In genomic region chr10:100000109-100000502, GRCh38 we compare ENCODE assay signal across 12 cellular contexts.
"Had no signal": no experiment of that assay in that cellular context is flagged by ENCODE, and none has a peak within 500 bp of the region (broad histone marks: within the 10 kb centered on the region; RNA-seq: fewer than 3 reads in every experiment).

No MANE protein-coding gene starts in this region.

- H3K4me3 ChIP-seq: heart left ventricle, left lung, right lobe of liver, upper lobe of right lung had no signal

- H3K27me3 ChIP-seq: foreskin keratinocyte, heart left ventricle, left lung, neutrophil, right lobe of liver, upper lobe of right lung had no signal

- DNase-seq: activated CD4-positive, alpha-beta memory T cell treated with anti-CD3 and anti-CD28 coated beads, Interleukin-2, amount 10 ng/mL, durations not matched to agents 7 days and 5 days; activated CD4-positive, alpha-beta T cell treated with anti-CD3 and anti-CD28 coated beads for 1 hour; activated naive CD8-positive, alpha-beta T cell treated with anti-CD3 and anti-CD28 coated beads, Interleukin-2, amount 10 ng/mL, durations not matched to agents 7 days and 5 days; activated T-cell treated with anti-CD3 and anti-CD28 coated beads, Interleukin-2, amount 50 U/mL, for 48 hours; foreskin keratinocyte; heart left ventricle; left lung; right lobe of liver; stimulated activated CD4-positive, alpha-beta T cell treated with anti-CD3 and anti-CD28 coated beads, Interleukin-12 subunit alpha, Interleukin-12 subunit beta, amount 100 ng/mL, for 4 hours; stimulated activated naive CD4-positive, alpha-beta T cell; upper lobe of right lung had no signal

- H3K9me3 ChIP-seq: heart left ventricle, left lung, neutrophil, right lobe of liver, upper lobe of right lung had no signal

- H3K36me3 ChIP-seq: left lung, right lobe of liver, upper lobe of right lung had no signal

- H3K27ac ChIP-seq: foreskin keratinocyte, left lung, neutrophil, right lobe of liver, upper lobe of right lung had no signal

- ATAC-seq: foreskin keratinocyte, left lung, right lobe of liver, upper lobe of right lung had no signal
